Comparison of ENCODE assay signal across 11 cellular contexts in the genomic region with DNA sequence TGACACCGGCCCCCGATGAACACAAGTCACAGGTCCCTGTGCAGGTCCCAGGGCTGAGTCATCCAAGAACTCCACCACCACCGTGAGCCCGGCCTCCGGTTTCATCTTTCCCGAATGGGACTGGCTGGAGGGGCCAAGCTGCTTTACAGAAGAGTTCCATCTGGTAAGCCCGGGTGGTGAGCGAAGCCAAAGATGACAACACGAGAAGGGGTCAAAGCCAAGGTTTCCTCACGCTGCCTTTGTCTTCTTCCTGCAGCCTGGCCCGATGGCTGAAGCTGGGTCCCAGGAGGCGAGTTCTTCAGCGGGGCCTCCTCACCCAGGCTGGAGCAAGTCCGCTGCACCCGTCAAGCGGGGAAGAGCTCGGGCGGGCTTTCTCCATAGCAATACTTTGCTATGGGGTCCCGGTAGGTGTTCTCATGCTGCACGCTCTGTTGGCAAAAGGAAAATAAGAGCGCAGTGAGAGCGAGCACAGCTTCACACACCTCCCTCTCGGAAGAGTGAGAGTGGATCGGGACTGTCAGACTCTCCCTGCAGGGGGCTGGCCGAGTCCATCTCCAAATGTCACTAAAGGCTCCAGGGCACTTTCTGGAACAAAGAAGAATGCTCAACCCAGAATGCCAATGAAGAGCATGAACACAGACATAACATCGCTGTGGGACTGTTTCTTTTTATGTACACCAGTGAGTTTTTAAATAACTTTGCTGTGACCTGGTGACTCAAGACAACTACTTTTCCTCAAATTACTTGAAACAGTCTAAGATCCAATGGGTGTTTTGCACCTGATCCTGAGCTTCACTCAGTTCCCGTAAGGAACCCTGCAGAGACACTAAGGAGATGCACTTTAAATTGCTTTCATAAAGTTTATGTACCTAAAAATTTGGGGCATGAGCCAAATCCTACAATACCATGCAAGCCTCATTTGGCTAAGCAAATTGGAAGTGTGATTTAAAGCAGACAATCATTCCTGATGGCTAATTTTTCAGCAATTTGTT. TPM values are rescaled to one million over a fixed set of nuclear protein-coding genes. Genes with fewer than 3 reads are reported as not detected.
DNase-seq lines count a peak whose midpoint lies in the region; ATAC-seq and TF ChIP-seq lines count a peak whose summit lies in the region.
"Had no signal": no experiment of that assay in that cellular context is flagged by ENCODE, and none has a peak within 500 bp of the region (broad histone marks: within the 10 kb centered on the region; RNA-seq: fewer than 3 reads in every experiment).

No MANE protein-coding gene starts in this region.

- peak overlapping the region; percentile 46 to 72 (median 64) for H3K4me2 ChIP-seq in BLaER1 treated with 17β-estradiol and CSF1 and Interleukin-3, amounts not matched to agents 10 nM and 100 nM

- H3K9ac ChIP-seq in BLaER1 treated with 17β-estradiol and CSF1 and Interleukin-3, amounts not matched to agents 10 nM and 100 nM = no peak overlapping the region

- H3K9me3 ChIP-seq in BLaER1 treated with 17β-estradiol and CSF1 and Interleukin-3, amounts not matched to agents 10 nM and 100 nM (replicated peaks in 1 of 11) = no peaks in the 10 kb centered on the region
- no peaks in the 10 kb centered on the region for H3K9me3 ChIP-seq in psoas muscle

- H3K4me1 ChIP-seq in BLaER1 treated with 17β-estradiol and CSF1 and Interleukin-3, amounts not matched to agents 10 nM and 100 nM = peaks cover 20 to 58% (median 53%) of the 10 kb centered on the region in 10 experiments
- H3K4me1 ChIP-seq in psoas muscle = peaks cover 37% of the 10 kb centered on the region

- peaks cover 66 to 84% (median 72%) of the 10 kb centered on the region in 11 experiments for H3K36me3 ChIP-seq in BLaER1 treated with 17β-estradiol and CSF1 and Interleukin-3, amounts not matched to agents 10 nM and 100 nM
- H3K36me3 ChIP-seq in psoas muscle (ENCODE audit: insufficient read depth in 1 of 2, low read depth in 1 of 2) = peaks cover 3 to 18% of the 10 kb centered on the region in 2 donors

- intact Hi-C loops in left cardiac atrium (cut with DNase I) (loop anchor here in 1 of 2 donors (10.0 kb wide), 1 partner anchor 723 kb away; no protein-coding TSS in a partner anchor), psoas muscle (cut with DNase I) (loop anchor here in 1 of 2 donors (10.0 kb wide), 1 partner anchor 733 kb away; no protein-coding TSS in a partner anchor)

- peak; percentile 74 to 85 for ATAC-seq in left cardiac atrium
- peak; percentile 95 to 98 (median 96) for ATAC-seq in psoas muscle
- no peak for ATAC-seq in GM18520 (IDR thresholded peaks at IDR 0.05; ENCODE audit: unreplicated experiment)
- ATAC-seq: activated naive CD4-positive, alpha-beta T cell treated with anti-CD3 and anti-CD28 coated beads, Interleukin-2, amount 50 U/mL, for 72 hours had no signal

- DNase-seq in left cardiac atrium (peak; percentile 75), psoas muscle (peak; percentile 84 to 92), GM13976 (ENCODE audit: low spot score) (no peak), GM13977 (ENCODE audit: low spot score) (no peak), NCI-H1092 (lab: John Stamatoyannopoulos, UW) (no peak)
- DNase-seq: NCI-H1092 treated with DMSO at 0.1 percent for 48 hours; stimulated activated CD4-positive, alpha-beta T cell treated with anti-CD3 and anti-CD28 coated beads, Interleukin-2, amount 100 ng/mL, for 48 hours had no signal

- peaks cover 10 to 64% (median 31%) of the 10 kb centered on the region in 11 experiments; a peak in 18 of 22 replicates for H4K20me1 ChIP-seq in BLaER1 treated with 17β-estradiol and CSF1 and Interleukin-3, amounts not matched to agents 10 nM and 100 nM

- no peaks in the 10 kb centered on the region for H3K27me3 ChIP-seq in BLaER1 treated with 17β-estradiol and CSF1 and Interleukin-3, amounts not matched to agents 10 nM and 100 nM
- no peaks in the 10 kb centered on the region for H3K27me3 ChIP-seq in psoas muscle (ENCODE audit: insufficient read depth in 3 of 3, low read length in 2 of 3)

- H3K4me3 ChIP-seq in BLaER1 treated with 17β-estradiol and CSF1 and Interleukin-3, amounts not matched to agents 10 nM and 100 nM = no peak overlapping the region
- H3K4me3 ChIP-seq in psoas muscle = peak overlapping the region; percentile 57

- WGBS in psoas muscle, 3 donors = 20 to 37% (median 23%) methylated on average over 27 of the region's 27 CpGs

- no peak for TF ChIP-seq CTCF in psoas muscle (IDR thresholded peaks at IDR 0.05)
- no peak for TF ChIP-seq CTCF in GM13976 (IDR thresholded peaks at IDR 0.05; ENCODE audit: borderline replicate concordance, control extremely low read depth, extremely low read depth, insufficient read depth, missing control alignments)
- TF ChIP-seq CTCF in GM13977 (IDR thresholded peaks at IDR 0.05; ENCODE audit: extremely low read depth, insufficient read depth, missing control alignments) = no peak

- in situ Hi-C loops in GM13976 (cut with MboI; ENCODE audit: low sequenced_read_pairs, unreplicated experiment) (loop anchor here (25.0 kb wide), 1 partner anchor 730 kb away; no protein-coding TSS in a partner anchor), GM13977 (cut with MboI; ENCODE audit: low pct_unique_long_range_greater_than_20kb, low sequenced_read_pairs, unreplicated experiment) (loop anchor here (25.0 kb wide), 1 partner anchor 395 kb away; no protein-coding TSS in a partner anchor)

- peak overlapping the region in 1 of 11 experiments; percentile 2; a peak in 2 of 22 replicates for H3K27ac ChIP-seq in BLaER1 treated with 17β-estradiol and CSF1 and Interleukin-3, amounts not matched to agents 10 nM and 100 nM
- H3K27ac ChIP-seq in angular gyrus (ENCODE audit: low read depth, low read length) (peak overlapping the region; percentile 49), psoas muscle (peak overlapping the region; percentile 82)

RNA-seq across cellular contexts. Expression of gene SPRING1, which starts 20.1 kb away (rescaled TPM):
- total RNA-seq in left cardiac atrium (10 to 100 TPM; 10.7 to 15.8 TPM), psoas muscle (1 to 10 TPM; 6.3 to 9.9 (median 7.9) TPM)
- polyA plus RNA-seq in psoas muscle = 10 to 100 TPM in 1 of 3 donors, 1 to 10 TPM in 2; 4.1 to 10.6 (median 8.4) TPM

RNA-seq across cellular contexts. Expression of gene RNFT2, which starts 20.4 kb away (rescaled TPM):
- total RNA-seq in left cardiac atrium (1 to 10 TPM; 1.6 to 3.1 TPM), psoas muscle (under 1 TPM; 0.22 to 0.64 (median 0.50) TPM)
- polyA plus RNA-seq in psoas muscle = under 1 TPM; 0.04 to 0.36 (median 0.34) TPM

Comparison
In these comparisons a context has a peak if more than half of its experiments do, and no peak if none do; other contexts are left out.
1. DNase-seq: peak in left cardiac atrium (single experiment) and psoas muscle (2 of 2); none in GM13976 (single experiment), GM13977 (single experiment) and NCI-H1092 (single experiment).